8 cellular contexts compared by ENCODE assay signal in the genomic region with DNA sequence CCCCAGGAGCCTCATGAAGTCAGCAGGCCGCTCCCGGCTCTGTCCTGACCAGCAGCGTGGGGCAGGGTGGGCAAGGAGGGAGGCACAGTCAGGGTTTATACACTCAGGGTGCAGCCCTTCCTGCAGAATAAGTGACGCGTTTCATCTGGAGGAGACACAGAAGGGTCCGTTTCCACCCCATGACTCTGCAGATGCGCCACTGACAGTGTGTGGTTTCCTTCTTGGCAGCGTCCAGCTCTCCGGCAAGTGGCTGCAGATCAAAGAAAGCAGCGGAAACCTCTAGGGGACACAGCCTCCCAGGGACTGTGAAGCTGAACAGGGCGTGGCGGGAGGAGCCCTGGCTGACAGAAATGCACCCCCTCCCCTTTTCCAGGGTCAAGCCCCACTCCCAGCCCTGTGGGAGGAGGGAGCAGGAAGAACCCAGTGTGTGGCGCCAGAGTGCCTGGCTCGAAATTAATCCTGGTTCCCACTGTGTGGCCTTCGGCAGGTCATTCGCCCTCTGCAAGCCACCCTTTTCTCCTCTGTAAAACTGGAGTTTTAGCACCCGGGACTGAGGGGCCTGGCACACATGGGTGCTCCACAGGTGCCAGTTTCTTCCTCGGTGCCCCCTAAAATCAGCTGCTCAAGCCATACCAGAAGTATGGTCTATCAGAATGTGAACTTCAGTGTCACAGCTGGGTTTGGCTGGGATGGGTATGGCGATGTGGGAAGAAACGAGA. TPM values are rescaled to one million over a fixed set of nuclear protein-coding genes. Genes with fewer than 3 reads are reported as not detected.
A peak's percentile ranks its signal among the peaks of the same experiment; 100 is the strongest.
DNase-seq lines count a peak whose midpoint lies in the region; TF ChIP-seq lines count a peak whose summit lies in the region.

No MANE protein-coding gene starts in this region.

- peak overlapping the region; percentile 20 for H3K4me3 ChIP-seq in AG10803 (ENCODE audit: low read length)
- H3K4me3 ChIP-seq in WI38 (ENCODE audit: low read depth, low read length), result no peak overlapping the region
- no peak overlapping the region for H3K4me3 ChIP-seq in fibroblast of the aortic adventitia (ENCODE audit: low read depth, low read length)
- H3K4me3 ChIP-seq in neutrophil (ENCODE audit: low read depth in 1 of 2, low read length in 1 of 2), result peak overlapping the region; percentile 46 to 54

- peaks cover 51 to 64% of the 10 kb centered on the region in 2 experiments for H3K4me1 ChIP-seq in neutrophil (ENCODE audit: control insufficient read depth in 1 of 2, insufficient read depth in 1 of 2, low read depth in 1 of 2, low read length in 1 of 2)

- no peaks in the 10 kb centered on the region for H3K9me3 ChIP-seq in neutrophil

- no peaks in the 10 kb centered on the region for H3K27me3 ChIP-seq in neutrophil

- H3K27ac ChIP-seq in neutrophil, result peak overlapping the region; percentile 82

- DNase-seq in AG10803 (ENCODE audit: low read depth) (peak; percentile 58), GOT3 (lab: John Stamatoyannopoulos, UW) (peak; percentile 20), fibroblast of the aortic adventitia (ENCODE audit: low read depth) (peak; percentile 57), DMS114 treated with DMSO at 0.1 percent for 48 hours (lab: John Stamatoyannopoulos, UW; ENCODE audit: unreplicated experiment) (no peak), NCI-H2029 treated with DMSO at 0.1 percent for 48 hours (lab: John Stamatoyannopoulos, UW) (no peak), superior temporal gyrus (ENCODE audit: extremely low spot score) (no peak)

- no peaks in the 10 kb centered on the region for H3K36me3 ChIP-seq in neutrophil

- TF ChIP-seq CTCF in AG10803 (conservative IDR thresholded peaks at IDR 0.05; ENCODE audit: low read length) (peak; percentile 24; the same call in 1 of the 2 replicates), WI38 (IDR thresholded peaks at IDR 0.05; ENCODE audit: low read depth, low read length) (0 out of 2 replicates have a peak, but pooled peaks have one; percentile 5), fibroblast of the aortic adventitia (IDR thresholded peaks at IDR 0.05; ENCODE audit: insufficient read depth, low read length) (peak; percentile 11), neutrophil (IDR thresholded peaks at IDR 0.05) (peak; percentile 44)

RNA-seq across cellular contexts. Expression of gene TBC1D14, which starts 17.3 kb away (rescaled TPM):
- 34.0 and 65.1 TPM in 2 replicates for total RNA-seq in fibroblast of the aortic adventitia (ENCODE audit: low replicate concordance)

Comparison
In these comparisons a context has a peak if more than half of its experiments do, and no peak if none do; other contexts are left out.
1. DNase-seq: peak in AG10803 (single experiment), GOT3 (single experiment) and fibroblast of the aortic adventitia (single experiment); none in DMS114 treated with DMSO at 0.1 percent for 48 hours (single experiment), NCI-H2029 treated with DMSO at 0.1 percent for 48 hours (single experiment) and superior temporal gyrus (single experiment).
2. H3K4me3 ChIP-seq: peak in AG10803 (single experiment) and neutrophil (2 of 2); none in WI38 (single experiment) and fibroblast of the aortic adventitia (single experiment).
3. Peak in every context shown above with its lines, with median percentiles within 50 percentile points of each other: CTCF ChIP-seq.